1 cellular context compared by ENCODE assay signal in genomic region chr9:95283678-95284077, GRCh38.
TF ChIP-seq lines count a peak whose summit lies in the region.

No MANE protein-coding gene starts in this region.

TF ChIP-seq in GM12878, 131 proteins besides CTCF, POLR2A, EP300 and RAD21 (continued from another document):
- TF ChIP-seq NR2F1 (conservative IDR thresholded peaks at IDR 0.05) (no peak), ETV6 (conservative IDR thresholded peaks at IDR 0.05 in 1 of 2, IDR thresholded peaks at IDR 0.05 in 1 of 2; ENCODE audit: borderline replicate concordance in 1 of 2, low read depth in 1 of 2) (no peak), ATF7 (IDR thresholded peaks at IDR 0.05; ENCODE audit: low read depth) (no peak), POLR2AphosphoS5 (IDR thresholded peaks at IDR 0.05; ENCODE audit: low read length) (no peak), PML (IDR thresholded peaks at IDR 0.05; ENCODE audit: low read length) (no peak), STAT1 (conservative IDR thresholded peaks at IDR 0.05) (no peak), SKIL (IDR thresholded peaks at IDR 0.05; ENCODE audit: low read depth, poor library complexity, severe bottlenecking) (no peak), TBL1XR1 (IDR thresholded peaks at IDR 0.05; ENCODE audit: low read depth, low read length) (no peak), MYC (IDR thresholded peaks at IDR 0.05; ENCODE audit: insufficient read depth, insufficient read length, insufficient replicate concordance, low read length, severe bottlenecking) (no peak)
- TF ChIP-seq, protein P1, sequence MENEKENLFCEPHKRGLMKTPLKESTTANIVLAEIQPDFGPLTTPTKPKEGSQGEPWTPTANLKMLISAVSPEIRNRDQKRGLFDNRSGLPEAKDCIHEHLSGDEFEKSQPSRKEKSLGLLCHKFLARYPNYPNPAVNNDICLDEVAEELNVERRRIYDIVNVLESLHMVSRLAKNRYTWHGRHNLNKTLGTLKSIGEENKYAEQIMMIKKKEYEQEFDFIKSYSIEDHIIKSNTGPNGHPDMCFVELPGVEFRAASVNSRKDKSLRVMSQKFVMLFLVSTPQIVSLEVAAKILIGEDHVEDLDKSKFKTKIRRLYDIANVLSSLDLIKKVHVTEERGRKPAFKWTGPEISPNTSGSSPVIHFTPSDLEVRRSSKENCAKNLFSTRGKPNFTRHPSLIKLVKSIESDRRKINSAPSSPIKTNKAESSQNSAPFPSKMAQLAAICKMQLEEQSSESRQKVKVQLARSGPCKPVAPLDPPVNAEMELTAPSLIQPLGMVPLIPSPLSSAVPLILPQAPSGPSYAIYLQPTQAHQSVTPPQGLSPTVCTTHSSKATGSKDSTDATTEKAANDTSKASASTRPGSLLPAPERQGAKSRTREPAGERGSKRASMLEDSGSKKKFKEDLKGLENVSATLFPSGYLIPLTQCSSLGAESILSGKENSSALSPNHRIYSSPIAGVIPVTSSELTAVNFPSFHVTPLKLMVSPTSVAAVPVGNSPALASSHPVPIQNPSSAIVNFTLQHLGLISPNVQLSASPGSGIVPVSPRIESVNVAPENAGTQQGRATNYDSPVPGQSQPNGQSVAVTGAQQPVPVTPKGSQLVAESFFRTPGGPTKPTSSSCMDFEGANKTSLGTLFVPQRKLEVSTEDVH (IDR thresholded peaks at IDR 0.05; ENCODE audit: low read depth, partially characterized antibody): no peak
